ENCODE assay signal across 8 cellular contexts in genomic region chr12:94150483-94151225, GRCh38. TPM values are rescaled to one million over a fixed set of nuclear protein-coding genes. Genes with fewer than 3 reads are reported as not detected.
A peak's percentile ranks its signal among the peaks of the same experiment; 100 is the strongest.
DNase-seq lines count a peak whose midpoint lies in the region; ATAC-seq and TF ChIP-seq lines count a peak whose summit lies in the region.

No MANE protein-coding gene starts in this region.

- H3K9me3 Mint-ChIP-seq in chondrocyte (ENCODE audit: low read depth) = no peaks in the 10 kb centered on the region

- H3K36me3 ChIP-seq in SU-DHL-6 (ENCODE audit: low read length) = no peaks in the 10 kb centered on the region
- H3K36me3 ChIP-seq in mucosa of rectum (ENCODE audit: control insufficient read depth in 2 of 2, insufficient read depth in 2 of 2, low read length in 2 of 2) = no peaks in the 10 kb centered on the region
- no peaks in the 10 kb centered on the region for H3K36me3 ChIP-seq in tibial artery

- H3K4me3 Mint-ChIP-seq in chondrocyte (ENCODE audit: unreplicated experiment) = peak overlapping the region; percentile 41

- H3K4me1 ChIP-seq in mucosa of rectum (ENCODE audit: control insufficient read depth in 2 of 2, insufficient read depth in 2 of 2, low read length in 2 of 2) (peaks cover 19 to 25% of the 10 kb centered on the region in 2 donors), tibial artery (peaks cover 0 to 35% (median 26%) of the 10 kb centered on the region in 4 donors)

- no peaks in the 10 kb centered on the region for H4K20me1 ChIP-seq in SU-DHL-6 (ENCODE audit: low read depth, low read length)

- H3K4me3 ChIP-seq in SU-DHL-6 (ENCODE audit: insufficient read depth, low read length, poor library complexity, severe bottlenecking) = peak overlapping the region; percentile 65
- peak overlapping the region; percentile 67 to 72 for H3K4me3 ChIP-seq in mucosa of rectum (ENCODE audit: low read length in 2 of 2)
- H3K4me3 ChIP-seq in tibial artery = peak overlapping the region; percentile 52 to 59

- H3K4me2 ChIP-seq in SU-DHL-6 (ENCODE audit: low read depth, low read length, poor library complexity, severe bottlenecking) = peak overlapping the region; percentile 69

- H3F3A ChIP-seq in SU-DHL-6 (ENCODE audit: insufficient read depth) = peaks cover 18% of the 10 kb centered on the region; the same call in 1 of the 2 replicates

- no peak overlapping the region for H3K27ac Mint-ChIP-seq in chondrocyte (ENCODE audit: unreplicated experiment)

- H3K9ac ChIP-seq in SU-DHL-6 (ENCODE audit: low read length) (peak overlapping the region; percentile 69), mucosa of rectum (ENCODE audit: low read depth in 1 of 2, low read length in 2 of 2) (peak overlapping the region; percentile 5 to 69)

- H3K27me3 ChIP-seq in SU-DHL-6 (ENCODE audit: low read length) = no peaks in the 10 kb centered on the region
- H3K27me3 ChIP-seq in mucosa of rectum (ENCODE audit: control insufficient read depth in 2 of 2, insufficient read depth in 2 of 2, low read length in 2 of 2) = peaks cover 0 to 4% of the 10 kb centered on the region in 2 donors
- peaks cover 0 to 45% of the 10 kb centered on the region in 2 donors for H3K27me3 ChIP-seq in tibial artery

- TF ChIP-seq CTCF in SU-DHL-6 (IDR thresholded peaks at IDR 0.05; ENCODE audit: insufficient read depth, low read length, poor library complexity, severe bottlenecking) (no peak), chondrocyte (IDR thresholded peaks at IDR 0.05) (no peak), tibial artery (IDR thresholded peaks at IDR 0.05) (no peak)

- DNase-seq in NCI-H1105 treated with DMSO at 0.1 percent for 48 hours (lab: John Stamatoyannopoulos, UW) = peak; percentile 30
- DNase-seq in NCI-H1105 (lab: John Stamatoyannopoulos, UW) = no peak
- DNase-seq in chondrocyte (ENCODE audit: low spot score) = no peak
- DNase-seq in tibial artery = no peak
- no peak for DNase-seq in middle frontal gyrus (ENCODE audit: extremely low spot score, low spot score)

- H3K27me3 Mint-ChIP-seq in chondrocyte (ENCODE audit: low read depth) = peaks cover 45% of the 10 kb centered on the region

- no peak overlapping the region for H2AFZ ChIP-seq in SU-DHL-6 (ENCODE audit: low read depth, low read length, severe bottlenecking)

- no peaks in the 10 kb centered on the region for H3K36me3 Mint-ChIP-seq in chondrocyte (ENCODE audit: low read depth)

- no peaks in the 10 kb centered on the region; the same call in 1 of the 2 replicates for H3K79me2 ChIP-seq in SU-DHL-6 (ENCODE audit: insufficient read depth, low read length)

- no peak for ATAC-seq in HG03175 (IDR thresholded peaks at IDR 0.05; ENCODE audit: unreplicated experiment)

- H3K9me3 ChIP-seq in SU-DHL-6 (ENCODE audit: insufficient read depth, low read length) (no peaks in the 10 kb centered on the region), mucosa of rectum (ENCODE audit: control insufficient read depth in 2 of 2, low read length in 2 of 2) (no peaks in the 10 kb centered on the region), tibial artery (no peaks in the 10 kb centered on the region)

- no peak overlapping the region for H3K27ac ChIP-seq in SU-DHL-6 (ENCODE audit: low read depth, low read length)
- peak overlapping the region in 1 of 2 donors; percentile 14 for H3K27ac ChIP-seq in mucosa of rectum (ENCODE audit: low read depth in 2 of 2, low read length in 2 of 2)
- no peak overlapping the region for H3K27ac ChIP-seq in tibial artery

- no peaks in the 10 kb centered on the region for H3K9me2 ChIP-seq in SU-DHL-6 (replicated peaks; ENCODE audit: insufficient read depth, low read length)

- peaks cover 7% of the 10 kb centered on the region for H3K4me1 Mint-ChIP-seq in chondrocyte (ENCODE audit: low read depth)

- intact Hi-C loops in tibial artery (cut with DNase I; ENCODE audit: low total_unique reads) = no loop called here

RNA-seq across cellular contexts. Expression of gene PLXNC1, which starts 2.3 kb away (rescaled TPM):
- total RNA-seq in chondrocyte = 0.67 to 1.4 TPM (median 0.72 TPM) in 3 replicates
